In genomic region chr12:70627677-70628076, GRCh38 we compare ENCODE assay signal across 20 cellular contexts. TPM values are rescaled to one million over a fixed set of nuclear protein-coding genes. Genes with fewer than 3 reads are reported as not detected.
"Had no signal": no experiment of that assay in that cellular context is flagged by ENCODE, and none has a peak within 500 bp of the region (broad histone marks: within the 10 kb centered on the region; RNA-seq: fewer than 3 reads in every experiment).

No MANE protein-coding gene starts in this region.

- H3K27ac ChIP-seq: colonic mucosa, epithelial cell of prostate, neural progenitor cell, pancreas, SK-N-MC, transverse colon had no signal

- H3K9me3 ChIP-seq: colonic mucosa, pancreas, transverse colon had no signal

- ATAC-seq: activated CD8-positive, alpha-beta memory T cell treated with anti-CD3 and anti-CD28 coated beads, Interleukin-2, amount 10 ng/mL, durations not matched to agents 7 days and 5 days; left ventricle myocardium superior; pancreas; stimulated activated naive B cell treated with anti-CD40 and anti-IgM and Interleukin-4, amounts not matched to agents 10 μg/mL and 1 μg/mL and 100 μg/mL, for 72 hours; T-cell had no signal

- H3K4me2 ChIP-seq: neural progenitor cell had no signal

- H3K4me3 ChIP-seq: colonic mucosa, neural progenitor cell, pancreas, SK-N-MC, transverse colon had no signal

- H3K27me3 ChIP-seq: colonic mucosa, neural progenitor cell, pancreas, transverse colon had no signal

- H3K9ac ChIP-seq: neural progenitor cell had no signal

- FAIRE-seq: islet of Langerhans, pancreas had no signal

- H3K4me1 ChIP-seq: colonic mucosa, pancreas, transverse colon had no signal

- DNase-seq: activated CD4-positive, alpha-beta T cell treated with anti-CD3 and anti-CD28 coated beads for 1 hour; activated CD4-positive, alpha-beta T cell treated with anti-CD3 and anti-CD28 coated beads, Interleukin-2, amount 50 U/mL, for 48 hours; activated CD8-positive, alpha-beta memory T cell treated with anti-CD3 and anti-CD28 coated beads, Interleukin-2, amount 10 ng/mL, durations not matched to agents 7 days and 5 days; activated gamma-delta T cell; activated T-cell treated with anti-CD3 and anti-CD28 coated beads, Interleukin-2, amount 50 U/mL, for 48 hours; caudate nucleus; colonic mucosa; effector CD8-positive, alpha-beta T cell; left ventricle myocardium superior; pancreas; stimulated activated CD4-positive, alpha-beta T cell treated with anti-CD3 and anti-CD28 coated beads, Interleukin-1b, Interleukin-23, amount 100 ng/mL, for 48 hours; stimulated activated naive B cell treated with anti-CD40 and anti-IgM and Interleukin-4, amounts not matched to agents 10 μg/mL and 1 μg/mL and 100 μg/mL, for 72 hours; substantia nigra; T-cell; T1000; transverse colon had no signal

- H3K36me3 ChIP-seq: colonic mucosa, neural progenitor cell, pancreas, transverse colon had no signal

- H2AFZ ChIP-seq: neural progenitor cell had no signal

RNA-seq across cellular contexts. Expression of gene PTPRB, which starts 9.6 kb away (rescaled TPM):
- total RNA-seq: activated CD8-positive, alpha-beta memory T cell treated with anti-CD3 and anti-CD28 coated beads, Interleukin-2, amount 10 ng/mL, durations not matched to agents 7 days and 5 days had no signal
